Comparison of ENCODE assay signal across 1 cellular context in genomic region chr1:41673806-41674205, GRCh38.
TF ChIP-seq lines count a peak whose summit lies in the region.

No MANE protein-coding gene starts in this region.

TF ChIP-seq in HepG2, 621 proteins besides CTCF, POLR2A, EP300 and RAD21 (continued from another document):
- TF ChIP-seq CREB3 (CRISPR knock-in tag; IDR thresholded peaks at IDR 0.05) (no peak), TIGD3 (CRISPR knock-in tag; IDR thresholded peaks at IDR 0.05; ENCODE audit: borderline replicate concordance) (no peak), GTF3A (CRISPR knock-in tag; conservative IDR thresholded peaks at IDR 0.05) (no peak), ZNF101 (CRISPR knock-in tag; IDR thresholded peaks at IDR 0.05; ENCODE audit: borderline replicate concordance, low read depth) (no peak), NFATC3 (CRISPR knock-in tag; IDR thresholded peaks at IDR 0.05) (no peak), KDM5A (IDR thresholded peaks at IDR 0.05; ENCODE audit: borderline replicate concordance, low read length) (no peak), SMC3 (IDR thresholded peaks at IDR 0.05; ENCODE audit: low read length) (no peak)
